15 cellular contexts compared by ENCODE assay signal in the genomic region with DNA sequence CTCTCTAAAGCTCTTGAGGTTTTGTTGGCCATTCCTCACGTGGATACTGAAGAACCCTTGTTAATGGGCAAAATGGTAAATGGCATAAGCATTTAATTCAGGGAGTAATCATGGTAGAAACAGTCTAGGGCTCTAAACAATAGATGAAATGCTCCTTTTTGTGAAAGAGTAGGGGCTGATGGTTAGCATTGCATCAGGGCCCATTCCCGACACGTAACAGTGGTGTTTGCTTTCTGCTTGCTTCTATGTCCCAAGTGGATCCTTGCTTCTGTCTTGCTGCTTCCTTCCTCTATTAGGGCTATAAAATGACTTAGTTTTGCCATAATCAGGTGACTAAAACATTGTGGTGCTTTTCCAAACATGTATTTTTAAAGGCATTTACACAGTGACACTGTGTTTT.
A peak's percentile ranks its signal among the peaks of the same experiment; 100 is the strongest.
DNase-seq lines count a peak whose midpoint lies in the region; ATAC-seq and TF ChIP-seq lines count a peak whose summit lies in the region.
"Had no signal": no experiment of that assay in that cellular context is flagged by ENCODE, and none has a peak within 500 bp of the region (broad histone marks: within the 10 kb centered on the region; RNA-seq: fewer than 3 reads in every experiment).

No MANE protein-coding gene starts in this region.

- no peak for TF ChIP-seq CTCF in DND-41 (IDR thresholded peaks at IDR 0.05; ENCODE audit: borderline replicate concordance, extremely low read depth, low read length, poor library complexity, severe bottlenecking)
- TF ChIP-seq CTCF in neural cell (IDR thresholded peaks at IDR 0.05; ENCODE audit: poor library complexity, severe bottlenecking), result no peak
- no peak for TF ChIP-seq CTCF in right atrium auricular region (IDR thresholded peaks at IDR 0.05)

- H3K4me1 ChIP-seq in DND-41 (ENCODE audit: insufficient read depth, low read length) (peaks cover 54% of the 10 kb centered on the region), Karpas-422 (ENCODE audit: low read length) (peaks cover 34% of the 10 kb centered on the region), right atrium auricular region (no peaks in the 10 kb centered on the region)
- H3K4me1 ChIP-seq: A549, BE2C, Caco-2 had no signal

- H3K9me2 ChIP-seq in Karpas-422 (replicated peaks; ENCODE audit: insufficient read depth, low read length) (no peaks in the 10 kb centered on the region), neural cell (ENCODE audit: insufficient read depth, low read length) (no peaks in the 10 kb centered on the region)

- H3K9me3 Mint-ChIP-seq in activated T-helper 2 cell treated with anti-CD3 and anti-CD28 coated beads, Interferon-gamma antibody, Interleukin-2, Interleukin-4, amounts not matched to agents 10 μg/mL and 5 μg/mL and 100 μg/mL, durations not matched to agents 14 hours and 24 hours and 36 hours, result peaks cover 2% of the 10 kb centered on the region
- H3K9me3 Mint-ChIP-seq: CD8-positive, alpha-beta memory T cell had no signal

- H3K4me3 ChIP-seq in DND-41 (ENCODE audit: low read depth in 1 of 2, low read length in 2 of 2), result no peak overlapping the region
- H3K4me3 ChIP-seq in Karpas-422 (ENCODE audit: low read length), result no peak overlapping the region
- H3K4me3 ChIP-seq in neural cell (ENCODE audit: low read length), result no peak overlapping the region
- no peak overlapping the region for H3K4me3 ChIP-seq in right atrium auricular region
- H3K4me3 ChIP-seq: A549, GM12878, GM23248 had no signal

- H2AFZ ChIP-seq in DND-41 (ENCODE audit: low read depth, low read length) (no peak overlapping the region), Karpas-422 (ENCODE audit: low read length) (no peak overlapping the region), neural cell (ENCODE audit: low read depth, low read length) (no peak overlapping the region)
- H2AFZ ChIP-seq: GM23248 had no signal

- H3K79me2 ChIP-seq in DND-41 (ENCODE audit: insufficient read depth, low read length) (no peaks in the 10 kb centered on the region), Karpas-422 (ENCODE audit: low read length) (no peaks in the 10 kb centered on the region), neural cell (replicated peaks; ENCODE audit: insufficient read depth, low read length) (no peaks in the 10 kb centered on the region)

- no peak for TF ChIP-seq EP300 in neural cell (conservative IDR thresholded peaks at IDR 0.05; ENCODE audit: poor library complexity, severe bottlenecking)

- H3F3A ChIP-seq in neural cell (ENCODE audit: insufficient read depth, low read length, poor library complexity, severe bottlenecking), result no peaks in the 10 kb centered on the region

- H3K4me2 ChIP-seq in DND-41 (ENCODE audit: insufficient read depth, low read length), result no peak overlapping the region
- no peak overlapping the region for H3K4me2 ChIP-seq in Karpas-422 (ENCODE audit: low read depth, low read length, poor library complexity, severe bottlenecking)
- no peak overlapping the region for H3K4me2 ChIP-seq in neural cell (ENCODE audit: low read length)
- H3K4me2 ChIP-seq: A549 had no signal

- no peak for TF ChIP-seq RAD21 in neural cell (conservative IDR thresholded peaks at IDR 0.05)

- peaks cover 6% of the 10 kb centered on the region for H3K4me1 Mint-ChIP-seq in T-helper 17 cell
- H3K4me1 Mint-ChIP-seq in activated T-helper 2 cell treated with anti-CD3 and anti-CD28 coated beads, Interferon-gamma antibody, Interleukin-2, Interleukin-4, amounts not matched to agents 10 μg/mL and 5 μg/mL and 100 μg/mL, durations not matched to agents 14 hours and 24 hours and 36 hours (ENCODE audit: low read depth), result peaks cover 21% of the 10 kb centered on the region

- H3K27me3 ChIP-seq in DND-41 (ENCODE audit: insufficient read depth, low read length, poor library complexity) (no peaks in the 10 kb centered on the region), Karpas-422 (ENCODE audit: low read length) (no peaks in the 10 kb centered on the region), neural cell (ENCODE audit: insufficient read depth, low read depth, low read length) (no peaks in the 10 kb centered on the region), right atrium auricular region (no peaks in the 10 kb centered on the region)
- H3K27me3 ChIP-seq: BE2C had no signal

- no peak overlapping the region for H3K4me3 Mint-ChIP-seq in T-helper 17 cell
- H3K4me3 Mint-ChIP-seq in activated T-helper 2 cell treated with anti-CD3 and anti-CD28 coated beads, Interferon-gamma antibody, Interleukin-2, Interleukin-4, amounts not matched to agents 10 μg/mL and 5 μg/mL and 100 μg/mL, durations not matched to agents 14 hours and 24 hours and 36 hours (ENCODE audit: low read depth), result no peak overlapping the region
- H3K4me3 Mint-ChIP-seq: CD8-positive, alpha-beta memory T cell had no signal

- intact Hi-C loops in activated T-helper 2 cell treated with anti-CD3 and anti-CD28 coated beads, Interferon-gamma antibody, Interleukin-2, Interleukin-4, amounts not matched to agents 10 μg/mL and 5 μg/mL and 100 μg/mL, durations not matched to agents 14 hours and 24 hours and 36 hours (cut with micrococcal nuclease), result no loop called here

- H3K36me3 ChIP-seq in DND-41 (ENCODE audit: insufficient read depth, low read length) (no peaks in the 10 kb centered on the region), Karpas-422 (ENCODE audit: insufficient read depth, low read length) (no peaks in the 10 kb centered on the region), neural cell (ENCODE audit: insufficient read depth, low read length) (no peaks in the 10 kb centered on the region), right atrium auricular region (no peaks in the 10 kb centered on the region)
- H3K36me3 ChIP-seq: BE2C had no signal

- H3K9ac ChIP-seq in DND-41 (ENCODE audit: low read depth, low read length) (no peak overlapping the region), Karpas-422 (ENCODE audit: low read length) (peak overlapping the region; percentile 19; the same call in 1 of the 2 replicates), neural cell (ENCODE audit: low read length) (no peak overlapping the region)
- H3K9ac ChIP-seq: GM23248 had no signal

- TF ChIP-seq POLR2A in erythroblast (IDR thresholded peaks at IDR 0.05; ENCODE audit: low read length), result no peak

- H3K27me3 Mint-ChIP-seq in T-helper 17 cell, result no peaks in the 10 kb centered on the region
- H3K27me3 Mint-ChIP-seq in activated T-helper 2 cell treated with anti-CD3 and anti-CD28 coated beads, Interferon-gamma antibody, Interleukin-2, Interleukin-4, amounts not matched to agents 10 μg/mL and 5 μg/mL and 100 μg/mL, durations not matched to agents 14 hours and 24 hours and 36 hours (ENCODE audit: low read depth), result no peaks in the 10 kb centered on the region
- H3K27me3 Mint-ChIP-seq: CD8-positive, alpha-beta memory T cell had no signal

- H4K20me1 ChIP-seq in DND-41 (ENCODE audit: insufficient read depth, low read length) (no peaks in the 10 kb centered on the region), Karpas-422 (ENCODE audit: insufficient read depth, low read depth, low read length) (no peaks in the 10 kb centered on the region), neural cell (ENCODE audit: insufficient read depth) (no peaks in the 10 kb centered on the region)

- peak overlapping the region; percentile 34 for H3K27ac Mint-ChIP-seq in T-helper 17 cell
- no peak overlapping the region for H3K27ac Mint-ChIP-seq in activated T-helper 2 cell treated with anti-CD3 and anti-CD28 coated beads, Interferon-gamma antibody, Interleukin-2, Interleukin-4, amounts not matched to agents 10 μg/mL and 5 μg/mL and 100 μg/mL, durations not matched to agents 14 hours and 24 hours and 36 hours
- H3K27ac Mint-ChIP-seq: CD8-positive, alpha-beta memory T cell had no signal

- no peaks in the 10 kb centered on the region for H3K9me3 ChIP-seq in DND-41 (ENCODE audit: insufficient read depth, low read length, severe bottlenecking)
- H3K9me3 ChIP-seq in Karpas-422 (ENCODE audit: low read length), result no peaks in the 10 kb centered on the region
- no peaks in the 10 kb centered on the region for H3K9me3 ChIP-seq in T-helper 17 cell (ENCODE audit: control insufficient read depth, low read length, poor library complexity, severe bottlenecking)
- no peaks in the 10 kb centered on the region for H3K9me3 ChIP-seq in neural cell (ENCODE audit: low read length)
- H3K9me3 ChIP-seq in right atrium auricular region, result no peaks in the 10 kb centered on the region
- H3K9me3 ChIP-seq: A549, BE2C, Caco-2 had no signal

- ATAC-seq in DND-41 (ENCODE audit: insufficient read depth, low read depth) (no peak), T-helper 17 cell (no peak), GM19035 (IDR thresholded peaks at IDR 0.05; ENCODE audit: unreplicated experiment) (no peak)
- ATAC-seq: A549, GM12878, HCT116 had no signal

- H3K27ac ChIP-seq in DND-41 (ENCODE audit: low read length), result peak overlapping the region; percentile 70; the same call in 1 of the 2 replicates
- H3K27ac ChIP-seq in Karpas-422 (ENCODE audit: low read length), result no peak overlapping the region
- peak overlapping the region; percentile 76 for H3K27ac ChIP-seq in neural cell (ENCODE audit: low read length)
- no peak overlapping the region for H3K27ac ChIP-seq in right atrium auricular region
- H3K27ac ChIP-seq: A549, GM23248 had no signal

- H3K36me3 Mint-ChIP-seq in T-helper 17 cell (ENCODE audit: low read depth), result no peaks in the 10 kb centered on the region
- H3K36me3 Mint-ChIP-seq in activated T-helper 2 cell treated with anti-CD3 and anti-CD28 coated beads, Interferon-gamma antibody, Interleukin-2, Interleukin-4, amounts not matched to agents 10 μg/mL and 5 μg/mL and 100 μg/mL, durations not matched to agents 14 hours and 24 hours and 36 hours (ENCODE audit: low read depth), result no peaks in the 10 kb centered on the region
- H3K36me3 Mint-ChIP-seq: CD8-positive, alpha-beta memory T cell had no signal

- DNase-seq in DND-41 (no peak), Karpas-422 (no peak), T-helper 17 cell (no peak), right atrium auricular region (ENCODE audit: low spot score) (no peak), erythroblast (lab: John Stamatoyannopoulos, UW) (no peak)
- no peak for DNase-seq in activated T-helper 2 cell treated with anti-CD3 and anti-CD28 coated beads, Interferon-gamma antibody, Interleukin-2, Interleukin-4, amounts not matched to agents 10 μg/mL and 5 μg/mL and 100 μg/mL, durations not matched to agents 14 hours and 24 hours and 36 hours (ENCODE audit: low spot score)
- DNase-seq: BE2C; Caco-2; CD8-positive, alpha-beta memory T cell; GM23248 had no signal

TF ChIP-seq in neural cell, 6 proteins besides CTCF, POLR2A, EP300 and RAD21 (continues in another document):
- TF ChIP-seq POLR2AphosphoS5 (IDR thresholded peaks at IDR 0.05) (no peak), TAF1 (IDR thresholded peaks at IDR 0.05; ENCODE audit: low read depth) (no peak), EZH2 (IDR thresholded peaks at IDR 0.05; ENCODE audit: borderline replicate concordance, insufficient read depth, low read length, poor library complexity, severe bottlenecking) (no peak), MXI1 (conservative IDR thresholded peaks at IDR 0.05; ENCODE audit: poor library complexity, severe bottlenecking) (no peak)

Comparison
In these comparisons a context has a peak if more than half of its experiments do, and no peak if none do; other contexts are left out.
1. H3K27ac ChIP-seq: peak in DND-41 (single experiment) and neural cell (single experiment); none in Karpas-422 (single experiment) and right atrium auricular region (0 of 2).